Comparison of ENCODE assay signal across 8 cellular contexts in the genomic region with DNA sequence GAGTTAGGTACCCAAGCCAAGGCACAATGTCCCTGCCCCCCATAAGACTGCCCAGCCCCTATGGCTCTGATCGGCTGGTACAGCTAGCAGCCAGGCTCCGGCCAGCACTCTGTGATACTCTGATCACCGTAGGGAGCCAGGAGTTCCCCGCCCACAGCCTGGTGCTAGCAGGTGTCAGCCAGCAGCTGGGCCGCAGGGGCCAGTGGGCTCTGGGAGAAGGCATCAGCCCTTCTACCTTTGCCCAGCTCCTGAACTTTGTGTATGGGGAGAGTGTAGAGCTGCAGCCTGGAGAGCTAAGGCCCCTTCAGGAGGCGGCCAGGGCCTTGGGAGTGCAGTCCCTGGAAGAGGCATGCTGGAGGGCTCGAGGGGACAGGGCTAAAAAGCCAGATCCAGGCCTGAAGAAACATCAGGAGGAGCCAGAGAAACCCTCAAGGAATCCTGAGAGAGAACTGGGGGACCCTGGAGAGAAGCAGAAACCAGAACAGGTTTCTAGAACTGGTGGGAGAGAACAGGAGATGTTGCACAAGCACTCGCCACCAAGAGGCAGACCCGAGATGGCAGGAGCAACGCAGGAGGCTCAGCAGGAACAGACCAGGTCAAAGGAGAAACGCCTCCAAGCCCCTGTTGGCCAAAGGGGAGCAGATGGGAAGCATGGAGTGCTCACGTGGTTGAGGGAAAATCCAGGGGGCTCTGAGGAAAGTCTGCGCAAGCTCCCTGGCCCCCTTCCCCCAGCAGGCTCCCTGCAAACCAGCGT. TPM values are rescaled to one million over a fixed set of nuclear protein-coding genes. Genes with fewer than 3 reads are reported as not detected.
A peak's percentile ranks its signal among the peaks of the same experiment; 100 is the strongest.
DNase-seq lines count a peak whose midpoint lies in the region; ATAC-seq and TF ChIP-seq lines count a peak whose summit lies in the region.
"Had no signal": no experiment of that assay in that cellular context is flagged by ENCODE, and none has a peak within 500 bp of the region (broad histone marks: within the 10 kb centered on the region; RNA-seq: fewer than 3 reads in every experiment).

No MANE protein-coding gene starts in this region.

- POLR2A ChIA-PET in activated B cell treated with CpG ODN at 0.5 μM for 24 hours (lab: Charles Lee), result interaction anchor here (0.6 to 7.2 kb wide), 6 partner anchors 16 to 107 kb away, joined by 5 to 238 read pairs (median 18); partner anchors contain the start of genes COX6B1, IGFLR1, PSENEN and U2AF1L4

- H3K4me3 Mint-ChIP-seq in activated B cell treated with CpG ODN at 0.5 μM for 24 hours, result peak overlapping the region; percentile 93

- DNase-seq in stimulated activated CD4-positive, alpha-beta T cell treated with anti-CD3 and anti-CD28 coated beads, Interleukin-15, amount 100 ng/mL, for 24 hours, result peak; percentile 60
- DNase-seq in stimulated activated CD4-positive, alpha-beta T cell treated with anti-CD3 and anti-CD28 coated beads, Interleukin-4, amount 100 ng/mL, for 1 hour, result no peak
- no peak for DNase-seq in activated B cell treated with CpG ODN at 0.5 μM for 24 hours
- DNase-seq: left ventricle myocardium superior, SJCRH30 had no signal

- no peaks in the 10 kb centered on the region for H3K9me3 ChIP-seq in thymus (ENCODE audit: control insufficient read depth)
- H3K9me3 ChIP-seq: SJCRH30 had no signal

- ATAC-seq in activated B cell treated with CpG ODN at 0.5 μM for 24 hours (ENCODE audit: low read depth), result no peak
- no peak for ATAC-seq in GM18909 (IDR thresholded peaks at IDR 0.05; ENCODE audit: poor library complexity, unreplicated experiment)
- ATAC-seq in GM18498 (IDR thresholded peaks at IDR 0.05; ENCODE audit: unreplicated experiment), result no peak
- ATAC-seq: left ventricle myocardium superior had no signal

- peaks cover 80% of the 10 kb centered on the region for H3K4me1 Mint-ChIP-seq in activated B cell treated with CpG ODN at 0.5 μM for 24 hours

- H3K27me3 ChIP-seq in thymus (ENCODE audit: control insufficient read depth, insufficient read depth), result peaks cover 9% of the 10 kb centered on the region
- H3K27me3 ChIP-seq: SJCRH30 had no signal

- no peaks in the 10 kb centered on the region for H3K9me3 Mint-ChIP-seq in activated B cell treated with CpG ODN at 0.5 μM for 24 hours

- no peak for TF ChIP-seq CTCF in activated B cell treated with CpG ODN at 0.5 μM for 24 hours (IDR thresholded peaks at IDR 0.05)

- peaks cover 5% of the 10 kb centered on the region for H3K36me3 ChIP-seq in thymus (ENCODE audit: control insufficient read depth, insufficient read depth)
- H3K36me3 ChIP-seq: SJCRH30 had no signal

- peak overlapping the region; percentile 15 for H3K27ac ChIP-seq in thymus (ENCODE audit: low read depth)
- H3K27ac ChIP-seq: SJCRH30 had no signal

- peaks cover 21% of the 10 kb centered on the region for H3K4me1 ChIP-seq in thymus (ENCODE audit: control insufficient read depth, insufficient read depth, low read length)

- intact Hi-C loops in activated B cell treated with CpG ODN at 0.5 μM for 24 hours (cut with micrococcal nuclease), result loop anchor here (5.0 to 10.0 kb wide), 2 partner anchors 367 to 390 kb away; partner anchors contain the start of genes CD22 and FFAR1

- peak overlapping the region; percentile 97 for H3K27ac Mint-ChIP-seq in activated B cell treated with CpG ODN at 0.5 μM for 24 hours

- CTCF ChIA-PET in activated B cell treated with CpG ODN at 0.5 μM for 24 hours (lab: Charles Lee), result interaction anchor here (1.4 to 5.7 kb wide), 3 partner anchors 13 to 22 kb away, joined by 5 to 57 read pairs (median 6); no protein-coding TSS in a partner anchor

- 92% methylated on average over 14 of the region's 14 CpGs for WGBS in thymus

- H3K36me3 Mint-ChIP-seq in activated B cell treated with CpG ODN at 0.5 μM for 24 hours (ENCODE audit: low read depth), result peaks cover 11% of the 10 kb centered on the region

- no peak overlapping the region for H3K4me3 ChIP-seq in thymus (ENCODE audit: low read length)
- H3K4me3 ChIP-seq: SJCRH30 had no signal

- no peaks in the 10 kb centered on the region for H3K27me3 Mint-ChIP-seq in activated B cell treated with CpG ODN at 0.5 μM for 24 hours

RNA-seq across cellular contexts. Expression of gene KMT2B, which starts 3.0 kb away (rescaled TPM):
- total RNA-seq in activated B cell treated with CpG ODN at 0.5 μM for 24 hours, result 65.6 and 65.8 TPM in 2 replicates
- 39.0 TPM for polyA plus RNA-seq in thymus

RNA-seq across cellular contexts. Expression of gene ZBTB32, which starts 10.4 kb away (rescaled TPM):
- total RNA-seq in activated B cell treated with CpG ODN at 0.5 μM for 24 hours, result 16.4 and 21.4 TPM in 2 replicates
- polyA plus RNA-seq in thymus, result 2.0 TPM
- total RNA-seq: left ventricle myocardium superior, SJCRH30 had no signal

RNA-seq across cellular contexts. Expression of gene IGFLR1, which starts 27.5 kb away (rescaled TPM):
- total RNA-seq in activated B cell treated with CpG ODN at 0.5 μM for 24 hours, result 130 and 133 TPM in 2 replicates
- polyA plus RNA-seq in thymus, result 67.8 TPM

RNA-seq across cellular contexts. Expression of gene U2AF1L4, which starts 30.4 kb away (rescaled TPM):
- 41.0 and 46.1 TPM in 2 replicates for total RNA-seq in activated B cell treated with CpG ODN at 0.5 μM for 24 hours
- polyA plus RNA-seq in thymus, result 45.0 TPM

RNA-seq across cellular contexts. Expression of gene PSENEN, which starts 30.7 kb away (rescaled TPM):
- 45.0 and 45.6 TPM in 2 replicates for total RNA-seq in activated B cell treated with CpG ODN at 0.5 μM for 24 hours
- polyA plus RNA-seq in thymus, result 104 TPM
